Comparison of ENCODE assay signal across 8 cellular contexts in genomic region chr20:35615667-35616464, GRCh38. TPM values are rescaled to one million over a fixed set of nuclear protein-coding genes. Genes with fewer than 3 reads are reported as not detected.
DNase-seq lines count a peak whose midpoint lies in the region; ATAC-seq, FAIRE-seq and TF ChIP-seq lines count a peak whose summit lies in the region.

TSS of gene SPAG4 (plus strand) at chr20:35615829. CDS start at chr20:35616004, 175 bp downstream.

- DNase-seq in A549 (ENCODE audit: low read depth in 1 of 2, low spot score in 1 of 2) = peak; percentile 98 to 100
- DNase-seq in NCI-H345 (lab: John Stamatoyannopoulos, UW) = peak; percentile 100
- DNase-seq in central memory CD8-positive, alpha-beta T cell (ENCODE audit: low spot score in 2 of 2) = peak; percentile 96 to 99
- DNase-seq in kidney epithelial cell (ENCODE audit: low read depth) = no peak
- peak; percentile 100 for DNase-seq in stimulated activated CD4-positive, alpha-beta T cell treated with anti-CD3 and anti-CD28 coated beads, Interleukin-15, amount 100 ng/mL, for 24 hours

- CTCF ChIA-PET in A549 (lab: Yijun Ruan, JAX) = interaction anchor here (1.0 to 6.6 kb wide), 4 partner anchors 11 to 523 kb away, joined by 3 to 44 read pairs (median 9); partner anchors contain the start of gene TRPC4AP

- WGBS in A549 (ENCODE audit: missing lambda C conversion rate) = 2% methylated on average over 20 of the region's 68 CpGs

- no peaks in the 10 kb centered on the region for H3K27me3 Mint-ChIP-seq in central memory CD8-positive, alpha-beta T cell

- H3K4me3 Mint-ChIP-seq in central memory CD8-positive, alpha-beta T cell = peak within 1 kb of the TSS; percentile 87

- no peaks in the 10 kb centered on the region for H3K27me3 ChIP-seq in kidney epithelial cell (ENCODE audit: control insufficient read depth, insufficient read depth, low read length)

- POLR2A ChIA-PET in A549 (lab: Yijun Ruan, JAX) = interaction anchor here (0.5 to 4.2 kb wide), 16 partner anchors 12 to 1163 kb away, joined by 3 to 51 read pairs (median 4); partner anchors contain the start of genes CEP250, CPNE1, MMP24OS and NFS1

- H3K4me2 ChIP-seq in A549 = peak within 1 kb of the TSS; percentile 87

- H3K4me1 ChIP-seq in A549 = peaks cover 18% of the 10 kb centered on the region

- H3K4me1 Mint-ChIP-seq in central memory CD8-positive, alpha-beta T cell = peaks cover 34% of the 10 kb centered on the region

- no peak for TF ChIP-seq CTCF in A549 (IDR thresholded peaks at IDR 0.05)
- no peak for TF ChIP-seq CTCF in kidney epithelial cell (IDR thresholded peaks at IDR 0.05; ENCODE audit: insufficient read depth, low read length, poor library complexity, severe bottlenecking)

- TF ChIP-seq EP300 in A549 (IDR thresholded peaks at IDR 0.05) = no peak

- peak; percentile 40 to 83 for ATAC-seq in A549
- ATAC-seq in GM18868 (IDR thresholded peaks at IDR 0.05; ENCODE audit: unreplicated experiment) = peak; percentile 79
- ATAC-seq in HG03097 (IDR thresholded peaks at IDR 0.05; ENCODE audit: low FRiP score, unreplicated experiment) = peak; percentile 69
- ATAC-seq in activated CD4-positive, CD25-positive, alpha-beta regulatory T cell treated with anti-CD3 and anti-CD28 coated beads, Interleukin-2, amount 50 U/mL, for 24 hours = peak; percentile 84 to 88
- ATAC-seq in central memory CD8-positive, alpha-beta T cell (replicated peaks; ENCODE audit: extremely low read depth, poor library complexity, severe bottlenecking) = peak; percentile 86

- TF ChIP-seq POLR2A in A549 (IDR thresholded peaks at IDR 0.05; ENCODE audit: low read length) = peak; percentile 79

- H3K4me3 ChIP-seq in A549 = peak within 1 kb of the TSS; percentile 61
- peak within 1 kb of the TSS; percentile 51 for H3K4me3 ChIP-seq in kidney epithelial cell (ENCODE audit: low read depth, low read length)

- peaks cover 27% of the 10 kb centered on the region for H3K36me3 Mint-ChIP-seq in central memory CD8-positive, alpha-beta T cell (ENCODE audit: insufficient read depth)

- TF ChIP-seq RAD21 in A549 (conservative IDR thresholded peaks at IDR 0.05 in 1 of 2, IDR thresholded peaks at IDR 0.05 in 1 of 2) = no peak

- H3K27ac Mint-ChIP-seq in central memory CD8-positive, alpha-beta T cell (ENCODE audit: low read depth) = peak within 1 kb of the TSS; percentile 100

- H3K36me3 ChIP-seq in kidney epithelial cell (ENCODE audit: control insufficient read depth, insufficient read depth, low read length) = no peaks in the 10 kb centered on the region

- no peak for FAIRE-seq in A549 (lab: Jason Lieb, UNC)

- no peaks in the 10 kb centered on the region for H3K9me3 Mint-ChIP-seq in central memory CD8-positive, alpha-beta T cell

- peak within 1 kb of the TSS; percentile 85 to 95 for H3K27ac ChIP-seq in A549

- H3K9me3 ChIP-seq in A549 = no peaks in the 10 kb centered on the region

TF ChIP-seq in A549, 52 proteins besides CTCF, POLR2A, EP300 and RAD21 (continues in another document):
- no peak for TF ChIP-seq CHD4 (IDR thresholded peaks at IDR 0.05; ENCODE audit: borderline replicate concordance)
- peak; percentile 99 for TF ChIP-seq E2F6 (IDR thresholded peaks at IDR 0.05; ENCODE audit: borderline replicate concordance, low read depth)
- TF ChIP-seq TFCP2L1 (CRISPR knock-in tag; IDR thresholded peaks at IDR 0.05) = 0 out of 2 replicates have a peak, but pooled peaks have one; percentile 28
- TF ChIP-seq ATOH8 (CRISPR knock-in tag; IDR thresholded peaks at IDR 0.05; ENCODE audit: low read depth) = peak; percentile 37; the same call in 1 of the 2 replicates
- no peak for TF ChIP-seq BHLHE40 (IDR thresholded peaks at IDR 0.05; ENCODE audit: low read depth, low read length)
- TF ChIP-seq SREBF2 (IDR thresholded peaks at IDR 0.05) = no peak
- no peak for TF ChIP-seq KDM5A (IDR thresholded peaks at IDR 0.05)
- TF ChIP-seq CBX2 (IDR thresholded peaks at IDR 0.05; ENCODE audit: borderline replicate concordance, low read depth) = no peak
- peak; percentile 22 to 83; a peak in 3 of 5 replicates for TF ChIP-seq JUN (IDR thresholded peaks at IDR 0.05)
- peak; percentile 41; the same call in 1 of the 2 replicates for TF ChIP-seq USF2 (IDR thresholded peaks at IDR 0.05)
- TF ChIP-seq RCOR1 (IDR thresholded peaks at IDR 0.05; ENCODE audit: low read depth, low read length) = no peak
- no peak for TF ChIP-seq ZNF302 (CRISPR knock-in tag; IDR thresholded peaks at IDR 0.05)
- no peak for TF ChIP-seq CBX8 (IDR thresholded peaks at IDR 0.05)
- no peak for TF ChIP-seq EHMT2 (IDR thresholded peaks at IDR 0.05; ENCODE audit: low read depth)
- no peak for TF ChIP-seq NR3C1 (IDR thresholded peaks at IDR 0.05)
- no peak; the same call in 1 of the 2 replicates for TF ChIP-seq PBX3 (IDR thresholded peaks at IDR 0.05)
- TF ChIP-seq POLR2AphosphoS2 (conservative IDR thresholded peaks at IDR 0.05; ENCODE audit: low read length) = no peak
- TF ChIP-seq CEBPB (IDR thresholded peaks at IDR 0.05) = no peak
- TF ChIP-seq RARB (CRISPR knock-in tag; IDR thresholded peaks at IDR 0.05) = no peak
- TF ChIP-seq ZC3H11A (IDR thresholded peaks at IDR 0.05) = no peak
- TF ChIP-seq HDAC2 (IDR thresholded peaks at IDR 0.05) = no peak
- no peak for TF ChIP-seq FOSB (CRISPR knock-in tag; IDR thresholded peaks at IDR 0.05)
- no peak for TF ChIP-seq CHD2 (IDR thresholded peaks at IDR 0.05; ENCODE audit: low read length, partially characterized antibody)
- TF ChIP-seq RFX5 (IDR thresholded peaks at IDR 0.05) = peak; percentile 65; the same call in 1 of the 2 replicates
- peak; percentile 88 for TF ChIP-seq HOXB5 (CRISPR knock-in tag; IDR thresholded peaks at IDR 0.05)
- TF ChIP-seq KDM1A (IDR thresholded peaks at IDR 0.05; ENCODE audit: low read depth) = no peak
- no peak for TF ChIP-seq JUNB (IDR thresholded peaks at IDR 0.05)
- TF ChIP-seq MAX (IDR thresholded peaks at IDR 0.05) = peak; percentile 96
- TF ChIP-seq FOSL2 (IDR thresholded peaks at IDR 0.05) = no peak
- TF ChIP-seq FOSL2 (CRISPR knock-in tag; IDR thresholded peaks at IDR 0.05) = peak; percentile 68
- TF ChIP-seq GATA3 (IDR thresholded peaks at IDR 0.05; ENCODE audit: borderline replicate concordance) = no peak
- no peak for TF ChIP-seq ELK1 (IDR thresholded peaks at IDR 0.05; ENCODE audit: low read depth, low read length)
- TF ChIP-seq FOXS1 (CRISPR knock-in tag; IDR thresholded peaks at IDR 0.05) = 0 out of 2 replicates have a peak, but pooled peaks have one; percentile 53
- no peak for TF ChIP-seq NFE2L2 (conservative IDR thresholded peaks at IDR 0.05; ENCODE audit: low read length)
- TF ChIP-seq SMC3 (IDR thresholded peaks at IDR 0.05) = no peak

RNA-seq across cellular contexts. Expression of gene SPAG4, which starts in this region (rescaled TPM):
- polyA plus RNA-seq in A549 (2011; rRNA removed) (5.0 and 7.9 TPM in 2 replicates), A549 (2017; fragmentation: RNase III; extraction: RNeasy Plus Mini Kit Qiagen cat#74134 plus additional on column Dnase treatment) (2.6 to 4.6 TPM (median 4.4 TPM) in 3 replicates)
- polyA plus RNA-seq in A549 (2012; cell fraction: cytosol; rRNA removed) = 4.4 TPM in 2 replicates
- polyA plus RNA-seq in A549 (2012; cell fraction: nucleus; rRNA removed) = 13.1 and 16.5 TPM in 2 replicates
- polyA minus RNA-seq in A549 (2011; rRNA and poly(A)+ RNA removed) = 3.2 and 7.2 TPM in 2 replicates
- total RNA-seq in kidney epithelial cell = 2.6 and 7.9 TPM in 2 replicates
